ENCODE assay signal across 31 cellular contexts in genomic region chr16:28834873-28835863, GRCh38. TPM values are rescaled to one million over a fixed set of nuclear protein-coding genes. Genes with fewer than 3 reads are reported as not detected.
DNase-seq lines count a peak whose midpoint lies in the region; ATAC-seq, FAIRE-seq and TF ChIP-seq lines count a peak whose summit lies in the region.
"Had no signal": no experiment of that assay in that cellular context is flagged by ENCODE, and none has a peak within 500 bp of the region (broad histone marks: within the 10 kb centered on the region; RNA-seq: fewer than 3 reads in every experiment).

No MANE protein-coding gene starts in this region.

- peaks cover 5% of the 10 kb centered on the region for H3K79me2 ChIP-seq in endothelial cell of umbilical vein (ENCODE audit: control insufficient read depth, insufficient read depth, low read length)

- H3K4me1 Mint-ChIP-seq in activated CD8-positive, alpha-beta T cell treated with anti-CD3 and anti-CD28 coated beads, Interleukin-2, amount 10 ng/mL, durations not matched to agents 7 days and 5 days (ENCODE audit: low read depth) = no peaks in the 10 kb centered on the region
- H3K4me1 Mint-ChIP-seq in activated CD8-positive, alpha-beta T cell treated with anti-CD3 and anti-CD28 coated beads for 36 hours (ENCODE audit: low read depth) = peaks cover 12% of the 10 kb centered on the region
- peaks cover 8% of the 10 kb centered on the region for H3K4me1 Mint-ChIP-seq in stimulated activated naive CD8-positive, alpha-beta T cell treated with anti-CD3 and anti-CD28 coated beads, Interleukin-15, Interleukin-2, amounts not matched to agents 100 ng/mL and 50 ng/mL, for 24 hours (ENCODE audit: low read depth)
- H3K4me1 Mint-ChIP-seq in stimulated activated naive CD8-positive, alpha-beta T cell treated with anti-CD3 and anti-CD28 coated beads, Interleukin-15, amount 100 ng/mL, for 72 hours = peaks cover 63% of the 10 kb centered on the region
- H3K4me1 Mint-ChIP-seq: brain, nephron progenitor cell had no signal

- H3K27ac Mint-ChIP-seq in activated CD8-positive, alpha-beta T cell treated with anti-CD3 and anti-CD28 coated beads, Interleukin-2, amount 10 ng/mL, durations not matched to agents 7 days and 5 days = no peak overlapping the region
- H3K27ac Mint-ChIP-seq in activated CD8-positive, alpha-beta T cell treated with anti-CD3 and anti-CD28 coated beads for 36 hours = no peak overlapping the region
- H3K27ac Mint-ChIP-seq in stimulated activated naive CD8-positive, alpha-beta T cell treated with anti-CD3 and anti-CD28 coated beads, Interleukin-15, Interleukin-2, amounts not matched to agents 100 ng/mL and 50 ng/mL, for 24 hours = peak overlapping the region; percentile 23
- peak overlapping the region; percentile 66 to 68 for H3K27ac Mint-ChIP-seq in stimulated activated naive CD8-positive, alpha-beta T cell treated with anti-CD3 and anti-CD28 coated beads, Interleukin-15, amount 100 ng/mL, for 72 hours
- H3K27ac Mint-ChIP-seq: nephron progenitor cell had no signal

- no peaks in the 10 kb centered on the region for H3K27me3 Mint-ChIP-seq in activated CD8-positive, alpha-beta T cell treated with anti-CD3 and anti-CD28 coated beads, Interleukin-2, amount 10 ng/mL, durations not matched to agents 7 days and 5 days (ENCODE audit: low read depth)
- H3K27me3 Mint-ChIP-seq in activated CD8-positive, alpha-beta T cell treated with anti-CD3 and anti-CD28 coated beads for 36 hours = no peaks in the 10 kb centered on the region
- no peaks in the 10 kb centered on the region for H3K27me3 Mint-ChIP-seq in stimulated activated naive CD8-positive, alpha-beta T cell treated with anti-CD3 and anti-CD28 coated beads, Interleukin-15, Interleukin-2, amounts not matched to agents 100 ng/mL and 50 ng/mL, for 24 hours
- no peaks in the 10 kb centered on the region for H3K27me3 Mint-ChIP-seq in stimulated activated naive CD8-positive, alpha-beta T cell treated with anti-CD3 and anti-CD28 coated beads, Interleukin-15, amount 100 ng/mL, for 72 hours
- H3K27me3 Mint-ChIP-seq: brain had no signal

- no peak overlapping the region for H2AFZ ChIP-seq in endothelial cell of umbilical vein (ENCODE audit: low read depth, low read length)

- H3K4me2 ChIP-seq in endothelial cell of umbilical vein (ENCODE audit: insufficient read depth, low read length) = no peak overlapping the region

- H3K9me1 ChIP-seq in endothelial cell of umbilical vein (replicated peaks; ENCODE audit: control insufficient read depth, extremely low read depth, insufficient read depth, low read length) = no peaks in the 10 kb centered on the region

- peak; percentile 4 for ATAC-seq in activated CD8-positive, alpha-beta T cell treated with anti-CD3 and anti-CD28 coated beads, Interleukin-2, amount 10 ng/mL, durations not matched to agents 7 days and 5 days
- no peak for ATAC-seq in activated CD8-positive, alpha-beta T cell treated with anti-CD3 and anti-CD28 coated beads for 36 hours
- ATAC-seq in stimulated activated naive CD8-positive, alpha-beta T cell treated with anti-CD3 and anti-CD28 coated beads, Interleukin-15, Interleukin-2, amounts not matched to agents 100 U/mL and 50 U/mL, for 24 hours = no peak
- peak; percentile 16 for ATAC-seq in stimulated activated naive CD8-positive, alpha-beta T cell treated with anti-CD3 and anti-CD28 coated beads, Interleukin-15, amount 100 ng/mL, for 72 hours
- no peak for ATAC-seq in HG03354 (IDR thresholded peaks at IDR 0.05; ENCODE audit: poor library complexity, severe bottlenecking, unreplicated experiment)
- ATAC-seq: gastrocnemius medialis had no signal

- CTCF ChIA-PET in activated CD8-positive, alpha-beta T cell treated with anti-CD3 and anti-CD28 coated beads, Interleukin-2, amount 10 ng/mL, durations not matched to agents 7 days and 5 days (lab: Charles Lee) = interaction anchor here (1.9 kb wide), 1 partner anchor 110 kb away, joined by 5 read pairs; no protein-coding TSS in a partner anchor
- CTCF ChIA-PET in activated CD8-positive, alpha-beta T cell treated with anti-CD3 and anti-CD28 coated beads for 36 hours (lab: Charles Lee) = no interaction called here
- CTCF ChIA-PET in endothelial cell of umbilical vein (lab: Charles Lee) = interaction anchor here (1.1 kb wide), 1 partner anchor 8 kb away, joined by 3 read pairs; no protein-coding TSS in a partner anchor

- TF ChIP-seq CTCF in activated CD8-positive, alpha-beta T cell treated with anti-CD3 and anti-CD28 coated beads for 36 hours (IDR thresholded peaks at IDR 0.05) = no peak
- no peak for TF ChIP-seq CTCF in endothelial cell of umbilical vein (IDR thresholded peaks at IDR 0.05; ENCODE audit: extremely low read depth in 1 of 2, insufficient read depth in 1 of 2, low read depth in 1 of 2, low read length in 2 of 2)

- no peak for TF ChIP-seq POLR2A in endothelial cell of umbilical vein (IDR thresholded peaks at IDR 0.05; ENCODE audit: low read depth, low read length)

- POLR2A ChIA-PET in activated CD8-positive, alpha-beta T cell treated with anti-CD3 and anti-CD28 coated beads, Interleukin-2, amount 10 ng/mL, durations not matched to agents 7 days and 5 days (lab: Charles Lee) = interaction anchor here (0.9 to 1.1 kb wide), 3 partner anchors 10 to 139 kb away, joined by 3 to 5 read pairs (median 4); partner anchors contain the start of gene TUFM
- POLR2A ChIA-PET in activated CD8-positive, alpha-beta T cell treated with anti-CD3 and anti-CD28 coated beads for 36 hours (lab: Charles Lee) = interaction anchor here (0.9 to 20.4 kb wide), 4 partner anchors 6 to 101 kb away, joined by 3 to 485 read pairs (median 244); partner anchors contain the start of genes ATXN2L and TUFM
- POLR2A ChIA-PET in endothelial cell of umbilical vein (lab: Charles Lee) = no interaction called here

- no peak overlapping the region for H3K9ac ChIP-seq in endothelial cell of umbilical vein (replicated peaks; ENCODE audit: extremely low read depth, insufficient read depth, low read length)

- BruUV-seq in endothelial cell of umbilical vein (replicated peaks; lab: Mats Ljungman, UMichigan) = TSS peak; percentile 28

- H3K4me3 ChIP-seq in endothelial cell of umbilical vein (replicated peaks in 1 of 3; ENCODE audit: insufficient read depth in 1 of 3, low read depth in 1 of 3, low read length in 3 of 3) = no peak overlapping the region
- H3K4me3 ChIP-seq: dorsolateral prefrontal cortex, gastrocnemius medialis, ovary, skin epidermis, testis had no signal

- no peaks in the 10 kb centered on the region for H3K27me3 ChIP-seq in endothelial cell of umbilical vein (ENCODE audit: control insufficient read depth in 2 of 2, insufficient read depth in 2 of 2, low read length in 2 of 2)
- H3K27me3 ChIP-seq: dorsolateral prefrontal cortex, gastrocnemius medialis, ovary, testis had no signal

- no peak for DNase-seq in activated CD8-positive, alpha-beta T cell treated with anti-CD3 and anti-CD28 coated beads, Interleukin-2, amount 10 ng/mL, durations not matched to agents 7 days and 5 days
- no peak for DNase-seq in activated CD8-positive, alpha-beta T cell treated with anti-CD3 and anti-CD28 coated beads for 36 hours
- no peak for DNase-seq in stimulated activated naive CD8-positive, alpha-beta T cell treated with anti-CD3 and anti-CD28 coated beads, Interleukin-15, Interleukin-2, amounts not matched to agents 100 U/mL and 50 U/mL, for 24 hours
- no peak for DNase-seq in endothelial cell of umbilical vein (ENCODE audit: low read depth, low spot score)
- no peak for DNase-seq in stimulated activated naive CD8-positive, alpha-beta T cell treated with anti-CD3 and anti-CD28 coated beads, Interleukin-15, amount 100 ng/mL, for 72 hours
- DNase-seq in NCI-H524 treated with DMSO at 0.1 percent for 48 hours (lab: John Stamatoyannopoulos, UW) = no peak
- DNase-seq: activated CD4-positive, alpha-beta T cell treated with anti-CD3 and anti-CD28 coated beads, Interleukin-2, amount 50 U/mL, for 1 hour; activated CD4-positive, CD25-positive, alpha-beta regulatory T cell; C1 segment of cervical spinal cord; DND-41; dorsolateral prefrontal cortex; gastrocnemius medialis; GF-D8; hippocampal formation; KBM-7; NCI-H1105; NCI-H187 treated with DMSO at 0.1 percent for 48 hours; NCI-H2171; nephron progenitor cell; ovary; RPMI8226; stimulated activated naive CD4-positive, alpha-beta T cell; testis had no signal

- FAIRE-seq in endothelial cell of umbilical vein (lab: Jason Lieb, UNC) = no peak
- FAIRE-seq: TTC549, urothelium cell line had no signal

- H3K36me3 Mint-ChIP-seq in activated CD8-positive, alpha-beta T cell treated with anti-CD3 and anti-CD28 coated beads, Interleukin-2, amount 10 ng/mL, durations not matched to agents 7 days and 5 days (ENCODE audit: low read depth) = peaks cover 75% of the 10 kb centered on the region
- H3K36me3 Mint-ChIP-seq in activated CD8-positive, alpha-beta T cell treated with anti-CD3 and anti-CD28 coated beads for 36 hours (ENCODE audit: low read depth) = peaks cover 70% of the 10 kb centered on the region
- H3K36me3 Mint-ChIP-seq in stimulated activated naive CD8-positive, alpha-beta T cell treated with anti-CD3 and anti-CD28 coated beads, Interleukin-15, Interleukin-2, amounts not matched to agents 100 ng/mL and 50 ng/mL, for 24 hours (ENCODE audit: low read depth) = peaks cover 73% of the 10 kb centered on the region

- H4K20me1 ChIP-seq in endothelial cell of umbilical vein (replicated peaks; ENCODE audit: control insufficient read depth, extremely low read depth, insufficient read depth, low read length) = no peaks in the 10 kb centered on the region

- intact Hi-C loops in activated CD8-positive, alpha-beta T cell treated with anti-CD3 and anti-CD28 coated beads for 36 hours (cut with micrococcal nuclease) = no loop called here
- intact Hi-C loops in endothelial cell of umbilical vein (cut with micrococcal nuclease) = no loop called here

- dilution Hi-C loops in endothelial cell of umbilical vein (cut with MboI; ENCODE audit: extremely low pct_ligation_motif_present, low sequenced_read_pairs) = no loop called here

- H3K4me1 ChIP-seq in endothelial cell of umbilical vein (ENCODE audit: control insufficient read depth, extremely low read depth, insufficient read depth, low read length) = no peaks in the 10 kb centered on the region
- H3K4me1 ChIP-seq: gastrocnemius medialis, testis had no signal

- no peak overlapping the region for H3K27ac ChIP-seq in endothelial cell of umbilical vein (ENCODE audit: insufficient read depth, low read depth, low read length)
- H3K27ac ChIP-seq: 22Rv1, gastrocnemius medialis, ovary, skin epidermis, testis had no signal

- peaks cover 30 to 61% of the 10 kb centered on the region in 2 experiments for H3K36me3 ChIP-seq in endothelial cell of umbilical vein (ENCODE audit: control insufficient read depth in 2 of 2, extremely low read depth in 1 of 2, insufficient read depth in 2 of 2, low read length in 2 of 2)
- H3K36me3 ChIP-seq: ovary had no signal

- H3K9me3 Mint-ChIP-seq in activated CD8-positive, alpha-beta T cell treated with anti-CD3 and anti-CD28 coated beads, Interleukin-2, amount 10 ng/mL, durations not matched to agents 7 days and 5 days (ENCODE audit: insufficient read depth) = no peaks in the 10 kb centered on the region
- H3K9me3 Mint-ChIP-seq in activated CD8-positive, alpha-beta T cell treated with anti-CD3 and anti-CD28 coated beads for 36 hours = no peaks in the 10 kb centered on the region
- H3K9me3 Mint-ChIP-seq in stimulated activated naive CD8-positive, alpha-beta T cell treated with anti-CD3 and anti-CD28 coated beads, Interleukin-15, Interleukin-2, amounts not matched to agents 100 ng/mL and 50 ng/mL, for 24 hours = no peaks in the 10 kb centered on the region
- H3K9me3 Mint-ChIP-seq in stimulated activated naive CD8-positive, alpha-beta T cell treated with anti-CD3 and anti-CD28 coated beads, Interleukin-15, amount 100 ng/mL, for 72 hours = peaks cover 0 to 7% of the 10 kb centered on the region in 2 donors
- H3K9me3 Mint-ChIP-seq: nephron progenitor cell had no signal

- no peak overlapping the region for H3K4me3 Mint-ChIP-seq in activated CD8-positive, alpha-beta T cell treated with anti-CD3 and anti-CD28 coated beads, Interleukin-2, amount 10 ng/mL, durations not matched to agents 7 days and 5 days
- no peak overlapping the region for H3K4me3 Mint-ChIP-seq in activated CD8-positive, alpha-beta T cell treated with anti-CD3 and anti-CD28 coated beads for 36 hours
- H3K4me3 Mint-ChIP-seq in stimulated activated naive CD8-positive, alpha-beta T cell treated with anti-CD3 and anti-CD28 coated beads, Interleukin-15, Interleukin-2, amounts not matched to agents 100 ng/mL and 50 ng/mL, for 24 hours = no peak overlapping the region
- peak overlapping the region in 1 of 2 donors; percentile 24 for H3K4me3 Mint-ChIP-seq in stimulated activated naive CD8-positive, alpha-beta T cell treated with anti-CD3 and anti-CD28 coated beads, Interleukin-15, amount 100 ng/mL, for 72 hours
- H3K4me3 Mint-ChIP-seq: brain, nephron progenitor cell had no signal

- H3K9me3 ChIP-seq in endothelial cell of umbilical vein (replicated peaks; ENCODE audit: control insufficient read depth, insufficient read depth, low read length) = no peaks in the 10 kb centered on the region
- H3K9me3 ChIP-seq: gastrocnemius medialis, ovary, testis had no signal

RNA-seq across cellular contexts. Expression of gene TUFM, which starts 11.0 kb away (rescaled TPM):
- total RNA-seq in activated CD8-positive, alpha-beta T cell treated with anti-CD3 and anti-CD28 coated beads, Interleukin-2, amount 10 ng/mL, durations not matched to agents 7 days and 5 days = 100 to 1,000 TPM; 150 to 153 TPM
- total RNA-seq in activated CD8-positive, alpha-beta T cell treated with anti-CD3 and anti-CD28 coated beads for 36 hours = 100 to 1,000 TPM; 309 to 323 TPM
- total RNA-seq in endothelial cell of umbilical vein = 186 and 190 TPM in 2 replicates
- polyA plus RNA-seq in endothelial cell of umbilical vein = 227 TPM in 2 replicates
- polyA plus RNA-seq in endothelial cell of umbilical vein (2011; cell fraction: cytosol; rRNA removed) = 191 and 212 TPM in 2 replicates
- 307 and 314 TPM in 2 replicates for polyA plus RNA-seq in endothelial cell of umbilical vein (2011; cell fraction: nucleus; rRNA removed)
- 214 and 254 TPM in 2 replicates for polyA plus RNA-seq in endothelial cell of umbilical vein (2012)
- polyA minus RNA-seq in endothelial cell of umbilical vein = 103 and 110 TPM in 2 replicates
- 82.6 TPM for polyA minus RNA-seq in endothelial cell of umbilical vein (2011; cell fraction: cytosol; rRNA and poly(A)+ RNA removed)
- 33.7 and 39.9 TPM in 2 replicates for polyA minus RNA-seq in endothelial cell of umbilical vein (2011; cell fraction: nucleus; rRNA and poly(A)+ RNA removed)

RNA-seq across cellular contexts. Expression of gene ATXN2L, which starts 12.4 kb away (rescaled TPM):
- total RNA-seq in activated CD8-positive, alpha-beta T cell treated with anti-CD3 and anti-CD28 coated beads, Interleukin-2, amount 10 ng/mL, durations not matched to agents 7 days and 5 days = 100 to 1,000 TPM; 256 to 269 TPM
- total RNA-seq in activated CD8-positive, alpha-beta T cell treated with anti-CD3 and anti-CD28 coated beads for 36 hours = 100 to 1,000 TPM; 322 to 333 TPM
- 198 and 208 TPM in 2 replicates for total RNA-seq in endothelial cell of umbilical vein
- 59.0 and 64.8 TPM in 2 replicates for polyA plus RNA-seq in endothelial cell of umbilical vein
- polyA plus RNA-seq in endothelial cell of umbilical vein (2011; cell fraction: cytosol; rRNA removed) = 47.6 and 52.0 TPM in 2 replicates
- polyA plus RNA-seq in endothelial cell of umbilical vein (2011; cell fraction: nucleus; rRNA removed) = 154 and 155 TPM in 2 replicates
- polyA plus RNA-seq in endothelial cell of umbilical vein (2012) = 88.5 and 99.0 TPM in 2 replicates
- 46.0 and 53.9 TPM in 2 replicates for polyA minus RNA-seq in endothelial cell of umbilical vein
- polyA minus RNA-seq in endothelial cell of umbilical vein (2011; cell fraction: cytosol; rRNA and poly(A)+ RNA removed) = 77.6 TPM
- 78.9 and 92.4 TPM in 2 replicates for polyA minus RNA-seq in endothelial cell of umbilical vein (2011; cell fraction: nucleus; rRNA and poly(A)+ RNA removed)

RNA-seq across cellular contexts. Expression of gene SH2B1, which starts 28.5 kb away (rescaled TPM):
- 10 to 100 TPM; 47.8 to 52.2 TPM for total RNA-seq in activated CD8-positive, alpha-beta T cell treated with anti-CD3 and anti-CD28 coated beads, Interleukin-2, amount 10 ng/mL, durations not matched to agents 7 days and 5 days
- 10 to 100 TPM; 31.2 to 31.5 TPM for total RNA-seq in activated CD8-positive, alpha-beta T cell treated with anti-CD3 and anti-CD28 coated beads for 36 hours
- total RNA-seq in endothelial cell of umbilical vein = 55.6 and 56.4 TPM in 2 replicates
- 46.4 and 53.4 TPM in 2 replicates for polyA plus RNA-seq in endothelial cell of umbilical vein
- polyA plus RNA-seq in endothelial cell of umbilical vein (2011; cell fraction: cytosol; rRNA removed) = 24.3 and 32.9 TPM in 2 replicates
- polyA plus RNA-seq in endothelial cell of umbilical vein (2011; cell fraction: nucleus; rRNA removed) = 135 and 157 TPM in 2 replicates
- polyA plus RNA-seq in endothelial cell of umbilical vein (2012) = 31.9 and 39.2 TPM in 2 replicates
- 19.9 and 45.9 TPM in 2 replicates for polyA minus RNA-seq in endothelial cell of umbilical vein
- 21.3 TPM for polyA minus RNA-seq in endothelial cell of umbilical vein (2011; cell fraction: cytosol; rRNA and poly(A)+ RNA removed)
- polyA minus RNA-seq in endothelial cell of umbilical vein (2011; cell fraction: nucleus; rRNA and poly(A)+ RNA removed) = 25.4 and 35.0 TPM in 2 replicates

RNA-seq across cellular contexts. Expression of gene ATP2A1, which starts 43.1 kb away (rescaled TPM):
- total RNA-seq in activated CD8-positive, alpha-beta T cell treated with anti-CD3 and anti-CD28 coated beads, Interleukin-2, amount 10 ng/mL, durations not matched to agents 7 days and 5 days = 1 to 10 TPM; 1.8 to 2.1 TPM
- total RNA-seq in activated CD8-positive, alpha-beta T cell treated with anti-CD3 and anti-CD28 coated beads for 36 hours = 1 to 10 TPM; 2.1 to 2.5 TPM
- total RNA-seq in endothelial cell of umbilical vein = 2.3 and 2.5 TPM in 2 replicates
- 1.2 TPM in 2 replicates for polyA plus RNA-seq in endothelial cell of umbilical vein
- 0.28 and 0.37 TPM in 2 replicates for polyA plus RNA-seq in endothelial cell of umbilical vein (2011; cell fraction: cytosol; rRNA removed)
- 8.1 and 9.3 TPM in 2 replicates for polyA plus RNA-seq in endothelial cell of umbilical vein (2011; cell fraction: nucleus; rRNA removed)
- 3.7 and 6.1 TPM in 2 replicates for polyA plus RNA-seq in endothelial cell of umbilical vein (2012)
- polyA minus RNA-seq in endothelial cell of umbilical vein = 0.40 and 1.5 TPM in 2 replicates
- polyA minus RNA-seq in endothelial cell of umbilical vein (2011; cell fraction: cytosol; rRNA and poly(A)+ RNA removed) = not detected
- 2.6 and 3.6 TPM in 2 replicates for polyA minus RNA-seq in endothelial cell of umbilical vein (2011; cell fraction: nucleus; rRNA and poly(A)+ RNA removed)
- total RNA-seq: HT1080 had no signal

Comparison
In these comparisons a context has a peak if more than half of its experiments do, and no peak if none do; other contexts are left out.
1. ATAC-seq: peak in activated CD8-positive, alpha-beta T cell treated with anti-CD3 and anti-CD28 coated beads, Interleukin-2, amount 10 ng/mL, durations not matched to agents 7 days and 5 days (single experiment) and stimulated activated naive CD8-positive, alpha-beta T cell treated with anti-CD3 and anti-CD28 coated beads, Interleukin-15, amount 100 ng/mL, for 72 hours (single experiment); none in activated CD8-positive, alpha-beta T cell treated with anti-CD3 and anti-CD28 coated beads for 36 hours (single experiment), stimulated activated naive CD8-positive, alpha-beta T cell treated with anti-CD3 and anti-CD28 coated beads, Interleukin-15, Interleukin-2, amounts not matched to agents 100 U/mL and 50 U/mL, for 24 hours (single experiment) and HG03354 (single experiment).
2. H3K27ac Mint-ChIP-seq: peak in stimulated activated naive CD8-positive, alpha-beta T cell treated with anti-CD3 and anti-CD28 coated beads, Interleukin-15, Interleukin-2, amounts not matched to agents 100 ng/mL and 50 ng/mL, for 24 hours (single experiment) and stimulated activated naive CD8-positive, alpha-beta T cell treated with anti-CD3 and anti-CD28 coated beads, Interleukin-15, amount 100 ng/mL, for 72 hours (2 of 2); none in activated CD8-positive, alpha-beta T cell treated with anti-CD3 and anti-CD28 coated beads, Interleukin-2, amount 10 ng/mL, durations not matched to agents 7 days and 5 days (single experiment) and activated CD8-positive, alpha-beta T cell treated with anti-CD3 and anti-CD28 coated beads for 36 hours (single experiment).